Comparison of ENCODE assay signal across 9 cellular contexts in the genomic region with DNA sequence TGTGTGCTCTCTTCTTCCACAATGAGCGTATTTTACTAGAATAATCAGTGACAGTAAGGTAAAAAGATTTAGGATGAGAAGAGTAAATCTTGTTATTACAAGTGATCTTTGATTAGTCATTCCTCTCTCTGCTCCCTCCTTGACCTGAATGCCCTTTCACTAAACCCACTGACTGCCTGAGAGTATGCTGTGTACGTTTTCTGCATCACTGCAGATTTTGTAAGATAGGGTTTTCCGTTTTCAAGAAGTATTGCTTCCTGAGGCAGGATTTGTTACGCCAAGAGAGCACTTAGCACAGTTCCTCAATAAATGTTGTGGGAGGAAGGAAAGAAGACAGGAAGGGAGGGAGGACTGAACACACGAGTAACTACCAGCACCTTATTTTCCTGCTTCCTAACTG. TPM values are rescaled to one million over a fixed set of nuclear protein-coding genes. Genes with fewer than 3 reads are reported as not detected.
DNase-seq lines count a peak whose midpoint lies in the region; ATAC-seq and TF ChIP-seq lines count a peak whose summit lies in the region.
"Had no signal": no experiment of that assay in that cellular context is flagged by ENCODE, and none has a peak within 500 bp of the region (broad histone marks: within the 10 kb centered on the region; RNA-seq: fewer than 3 reads in every experiment).

No MANE protein-coding gene starts in this region.

- H4K20me1 ChIP-seq in PC-9 (ENCODE audit: insufficient read depth): no peaks in the 10 kb centered on the region

- H3K27me3 Mint-ChIP-seq in activated CD4-positive, alpha-beta T cell treated with anti-CD3 and anti-CD28 coated beads, Interleukin-2, amount 10 ng/mL, durations not matched to agents 7 days and 5 days: no peaks in the 10 kb centered on the region

- CTCF ChIA-PET in activated CD4-positive, alpha-beta T cell treated with anti-CD3 and anti-CD28 coated beads, Interleukin-2, amount 10 ng/mL, durations not matched to agents 7 days and 5 days (lab: Charles Lee): interaction anchor here (1.2 to 5.9 kb wide), 2 partner anchors 11 to 14 kb away, joined by 3 to 20 read pairs; partner anchors contain the start of gene G0S2
- CTCF ChIA-PET in PC-9 (lab: Charles Lee): no interaction called here

- H3K36me3 ChIP-seq in PC-9 (ENCODE audit: low read depth) (no peaks in the 10 kb centered on the region), psoas muscle (ENCODE audit: insufficient read depth in 1 of 2, low read depth in 1 of 2) (no peaks in the 10 kb centered on the region)

- H3K27ac Mint-ChIP-seq in activated CD4-positive, alpha-beta T cell treated with anti-CD3 and anti-CD28 coated beads, Interleukin-2, amount 10 ng/mL, durations not matched to agents 7 days and 5 days: no peak overlapping the region

- intact Hi-C loops in PC-9 (cut with micrococcal nuclease; ENCODE audit: unreplicated experiment): loop anchor here (10.0 kb wide), 3 partner anchors 235 to 295 kb away; no protein-coding TSS in a partner anchor
- intact Hi-C loops in psoas muscle (cut with DNase I): no loop called here

- H3K9me2 ChIP-seq in PC-9 (ENCODE audit: insufficient read depth): no peaks in the 10 kb centered on the region

- H3K79me2 ChIP-seq in PC-9 (ENCODE audit: low read depth): no peaks in the 10 kb centered on the region

- H3K27me3 ChIP-seq in PC-9 (ENCODE audit: insufficient read depth, low read depth): no peaks in the 10 kb centered on the region
- no peaks in the 10 kb centered on the region for H3K27me3 ChIP-seq in psoas muscle (ENCODE audit: insufficient read depth in 3 of 3, low read length in 2 of 3)

- ATAC-seq in HG02870 (IDR thresholded peaks at IDR 0.05; ENCODE audit: unreplicated experiment) (peak; percentile 82), omental fat pad (ENCODE audit: low FRiP score) (peak; percentile 35), psoas muscle (no peak)

- 63 to 70% (median 64%) methylated on average over 5 of the region's 5 CpGs for WGBS in psoas muscle, 3 donors

- peaks cover 20% of the 10 kb centered on the region for H3F3A ChIP-seq in PC-9 (ENCODE audit: insufficient read depth, low read depth)

- peak; percentile 35 for DNase-seq in activated CD4-positive, alpha-beta T cell treated with anti-CD3 and anti-CD28 coated beads for 48 hours
- DNase-seq in activated CD4-positive, alpha-beta T cell treated with anti-CD3 and anti-CD28 coated beads, Interleukin-2, amount 10 ng/mL, durations not matched to agents 7 days and 5 days: no peak
- no peak for DNase-seq in PC-9
- DNase-seq in omental fat pad (ENCODE audit: low spot score): no peak
- no peak for DNase-seq in psoas muscle
- no peak for DNase-seq in NK-92 (lab: John Stamatoyannopoulos, UW; ENCODE audit: unreplicated experiment)
- no peak for DNase-seq in DMS153 treated with DMSO at 0.1 percent for 48 hours (lab: John Stamatoyannopoulos, UW; ENCODE audit: unreplicated experiment)
- DNase-seq: NCI-H1105 treated with DMSO at 0.1 percent for 48 hours had no signal

- no peaks in the 10 kb centered on the region for H3K36me3 Mint-ChIP-seq in activated CD4-positive, alpha-beta T cell treated with anti-CD3 and anti-CD28 coated beads, Interleukin-2, amount 10 ng/mL, durations not matched to agents 7 days and 5 days (ENCODE audit: low read depth)

- H3K4me3 Mint-ChIP-seq in activated CD4-positive, alpha-beta T cell treated with anti-CD3 and anti-CD28 coated beads, Interleukin-2, amount 10 ng/mL, durations not matched to agents 7 days and 5 days: no peak overlapping the region

- H3K4me3 ChIP-seq in PC-9 (no peak overlapping the region), psoas muscle (no peak overlapping the region)

- peak overlapping the region; percentile 12; the same call in 1 of the 2 replicates for H2AFZ ChIP-seq in PC-9

- no peaks in the 10 kb centered on the region for H3K9me3 Mint-ChIP-seq in activated CD4-positive, alpha-beta T cell treated with anti-CD3 and anti-CD28 coated beads, Interleukin-2, amount 10 ng/mL, durations not matched to agents 7 days and 5 days

- TF ChIP-seq CTCF in PC-9 (conservative IDR thresholded peaks at IDR 0.05) (no peak), omental fat pad (IDR thresholded peaks at IDR 0.05) (no peak), psoas muscle (IDR thresholded peaks at IDR 0.05) (no peak)

- peak overlapping the region; percentile 35 for H3K4me2 ChIP-seq in PC-9

- H3K9me3 ChIP-seq in PC-9 (ENCODE audit: insufficient read depth, low read depth) (no peaks in the 10 kb centered on the region), psoas muscle (no peaks in the 10 kb centered on the region)

- peaks cover 14% of the 10 kb centered on the region for H3K4me1 Mint-ChIP-seq in activated CD4-positive, alpha-beta T cell treated with anti-CD3 and anti-CD28 coated beads, Interleukin-2, amount 10 ng/mL, durations not matched to agents 7 days and 5 days

- POLR2A ChIA-PET in activated CD4-positive, alpha-beta T cell treated with anti-CD3 and anti-CD28 coated beads, Interleukin-2, amount 10 ng/mL, durations not matched to agents 7 days and 5 days (lab: Charles Lee): no interaction called here
- POLR2A ChIA-PET in PC-9 (lab: Charles Lee; ENCODE audit: unreplicated experiment): no interaction called here

- H3K4me1 ChIP-seq in PC-9 (replicated peaks; ENCODE audit: insufficient read depth): peaks cover 49% of the 10 kb centered on the region
- H3K4me1 ChIP-seq in psoas muscle: no peaks in the 10 kb centered on the region

- H3K27ac ChIP-seq in PC-9 (peak overlapping the region; percentile 47), psoas muscle (no peak overlapping the region)

- no TSS peak for BruUV-seq in PC-9 (replicated peaks; lab: Mats Ljungman, UMichigan)

RNA-seq across cellular contexts. Expression of gene LAMB3, which starts 7.7 kb away (rescaled TPM):
- total RNA-seq in activated CD4-positive, alpha-beta T cell treated with anti-CD3 and anti-CD28 coated beads, Interleukin-2, amount 10 ng/mL, durations not matched to agents 7 days and 5 days: 1 to 10 TPM; 1.3 to 1.9 TPM
- total RNA-seq in PC-9 (2021): 90.0 and 142 TPM in 2 replicates
- total RNA-seq in omental fat pad: 10 to 100 TPM in 1 of 4 donors, 1 to 10 TPM in 3; 2.5 to 69.9 (median 6.3) TPM
- total RNA-seq in psoas muscle: 1 to 10 TPM in 3 of 4 donors, under 1 TPM in 1; 0.88 to 2.7 (median 1.8) TPM
- polyA plus RNA-seq in psoas muscle: 1 to 10 TPM in 2 of 3 donors, under 1 TPM in 1; 0.98 to 2.6 (median 2.0) TPM

RNA-seq across cellular contexts. Expression of gene G0S2, which starts 15.3 kb away (rescaled TPM):
- total RNA-seq in activated CD4-positive, alpha-beta T cell treated with anti-CD3 and anti-CD28 coated beads, Interleukin-2, amount 10 ng/mL, durations not matched to agents 7 days and 5 days: under 1 TPM; 0.56 to 0.64 TPM
- total RNA-seq in PC-9 (2021) (2.4 and 4.9 TPM in 2 replicates), omental fat pad (1,000 to 10,000 TPM in 3 of 4 donors, 100 to 1,000 TPM in 1; 423 to 6,912 (median 1,538) TPM), psoas muscle (100 to 1,000 TPM in 2 of 4 donors, 10 to 100 TPM in 2; 50.0 to 468 (median 92.8) TPM)
- polyA plus RNA-seq in psoas muscle: 100 to 1,000 TPM in 1 of 3 donors, 10 to 100 TPM in 2; 49.9 to 561 (median 89.0) TPM

RNA-seq across cellular contexts. Expression of gene HSD11B1, which starts 44.7 kb away (rescaled TPM):
- total RNA-seq in activated CD4-positive, alpha-beta T cell treated with anti-CD3 and anti-CD28 coated beads, Interleukin-2, amount 10 ng/mL, durations not matched to agents 7 days and 5 days: 1 to 10 TPM; 1.5 TPM
- total RNA-seq in PC-9 (2021): not detected in 2 replicates
- total RNA-seq in omental fat pad: 10 to 100 TPM; 12.8 to 47.3 (median 18.0) TPM
- total RNA-seq in psoas muscle: 1 to 10 TPM; 1.3 to 3.0 (median 2.1) TPM
- polyA plus RNA-seq in psoas muscle: 1 to 10 TPM; 1.0 to 2.0 (median 1.2) TPM

Comparison
In these comparisons a context has a peak if more than half of its experiments do, and no peak if none do; other contexts are left out.
1. ATAC-seq: peak in HG02870 (single experiment) and omental fat pad (single experiment); none in psoas muscle (0 of 4).